In the genomic region with DNA sequence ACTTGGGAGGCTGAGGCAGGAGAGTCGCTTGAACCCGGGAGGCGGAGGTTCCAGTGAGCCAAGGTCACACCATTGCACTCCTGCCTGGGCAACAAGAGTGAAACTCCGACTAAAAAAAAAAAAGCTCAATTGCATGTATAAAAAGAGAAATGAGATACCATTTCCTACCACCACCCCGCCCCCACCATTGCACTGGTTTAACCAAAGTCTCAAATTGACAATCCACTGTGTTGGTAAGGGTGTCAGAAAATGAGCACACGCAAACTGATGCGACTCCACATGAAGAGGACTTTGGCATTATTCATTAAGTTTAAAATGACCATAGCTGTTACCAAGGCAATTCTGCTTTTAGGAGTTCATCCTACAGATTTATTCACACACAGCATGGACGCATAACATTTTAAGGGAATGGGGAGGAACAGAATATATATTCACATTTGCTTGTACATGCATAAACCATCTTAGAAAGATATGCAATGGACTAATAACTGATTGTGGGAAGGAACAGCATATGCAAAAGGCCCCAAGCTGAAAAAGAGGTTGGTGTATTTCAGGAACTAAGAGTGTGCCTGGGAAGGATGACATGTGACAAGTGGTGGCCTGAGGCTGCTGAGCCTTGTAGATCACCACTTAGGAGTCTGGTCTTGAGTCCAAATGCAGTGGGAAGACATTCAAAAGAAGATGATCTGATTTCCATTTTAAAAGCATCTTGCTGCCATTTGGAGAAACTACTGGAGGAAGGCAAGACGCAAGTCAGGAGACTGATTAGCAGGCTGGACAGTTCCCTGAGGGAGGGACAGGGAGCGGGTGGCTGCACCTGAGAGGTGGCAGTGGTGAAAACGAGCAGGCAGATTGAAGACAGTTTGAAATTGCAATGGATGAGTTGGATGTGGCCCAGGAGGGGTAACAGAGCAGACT, we compare ENCODE assay signal across 17 cellular contexts. TPM values are rescaled to one million over a fixed set of nuclear protein-coding genes. Genes with fewer than 3 reads are reported as not detected.
DNase-seq lines count a peak whose midpoint lies in the region; ATAC-seq, FAIRE-seq and TF ChIP-seq lines count a peak whose summit lies in the region.
"Had no signal": no experiment of that assay in that cellular context is flagged by ENCODE, and none has a peak within 500 bp of the region (broad histone marks: within the 10 kb centered on the region; RNA-seq: fewer than 3 reads in every experiment).

No MANE protein-coding gene starts in this region.

- H3K79me2 ChIP-seq in K562 (ENCODE audit: control insufficient read depth, insufficient read depth, low read length): no peaks in the 10 kb centered on the region

- BruUV-seq in K562 (replicated peaks; lab: Mats Ljungman, UMichigan): no TSS peak

- POLR2A ChIA-PET in K562 (lab: Yijun Ruan, JAX): no interaction called here

- no peak for TF ChIP-seq RAD21 in K562 (CRISPR knock-in tag; conservative IDR thresholded peaks at IDR 0.05 in 1 of 2, IDR thresholded peaks at IDR 0.05 in 1 of 2)

- H3K9me1 ChIP-seq in K562 (ENCODE audit: control insufficient read depth, insufficient read depth, low read length): no peaks in the 10 kb centered on the region

- intact Hi-C loops in natural killer cell (cut with micrococcal nuclease): no loop called here
- intact Hi-C loops in K562 (cut with micrococcal nuclease): no loop called here
- intact Hi-C loops in thyroid gland (cut with DNase I): no loop called here

- no peaks in the 10 kb centered on the region for H3K36me3 ChIP-seq in K562 (ENCODE audit: control insufficient read depth, insufficient read depth, low read length)
- H3K36me3 ChIP-seq in thyroid gland: no peaks in the 10 kb centered on the region
- H3K36me3 ChIP-seq: gastroesophageal sphincter had no signal

- in situ Hi-C loops in K562 (cut with MboI): no loop called here

- peaks cover 12 to 31% of the 10 kb centered on the region in 2 donors for H3K4me1 Mint-ChIP-seq in natural killer cell treated with Interleukin-12 subunit alpha and Interleukin-12 subunit beta and Interleukin-15 and Interleukin-18, amount 100 ng/mL, for 72 hours (ENCODE audit: low read depth in 2 of 2)
- H3K4me1 Mint-ChIP-seq in natural killer cell (peaks cover 0 to under 1% of the 10 kb centered on the region in 2 donors), type B pancreatic cell (ENCODE audit: unreplicated experiment) (peaks cover 16% of the 10 kb centered on the region)

- no peak for DNase-seq in natural killer cell treated with Interleukin-12 subunit alpha and Interleukin-12 subunit beta and Interleukin-15 and Interleukin-18, amount 100 ng/mL, for 72 hours (ENCODE audit: low spot score)
- DNase-seq in natural killer cell (no peak), HTR-8/SVneo (ENCODE audit: insufficient read length, low spot score) (no peak), K562 (ENCODE audit: extremely low read depth in 1 of 4, low spot score in 3 of 4) (no peak), type B pancreatic cell (ENCODE audit: extremely low spot score, unreplicated experiment) (no peak), thyroid gland (no peak)
- DNase-seq: activated CD4-positive, CD25-positive, alpha-beta regulatory T cell; activated naive CD8-positive, alpha-beta T cell treated with anti-CD3 and anti-CD28 coated beads for 36 hours; NCI-H1048; NCI-H2081 treated with DMSO at 0.1 percent for 48 hours; NCI-H524 treated with DMSO at 0.1 percent for 48 hours had no signal

- H3K4me3 Mint-ChIP-seq in natural killer cell treated with Interleukin-12 subunit alpha and Interleukin-12 subunit beta and Interleukin-15 and Interleukin-18, amount 100 ng/mL, for 72 hours: peak overlapping the region; percentile 24
- H3K4me3 Mint-ChIP-seq in natural killer cell (no peak overlapping the region), type B pancreatic cell (peak overlapping the region; percentile 34)
- H3K4me3 Mint-ChIP-seq: activated naive CD8-positive, alpha-beta T cell treated with anti-CD3 and anti-CD28 coated beads for 36 hours; brain; nephron had no signal

- H3K9ac ChIP-seq in K562 (ENCODE audit: insufficient read depth in 1 of 2, low read depth in 2 of 2, low read length in 2 of 2): no peak overlapping the region

- H4K20me1 ChIP-seq in K562 (replicated peaks; ENCODE audit: control insufficient read depth, insufficient read depth, low read length): no peaks in the 10 kb centered on the region

- 71% methylated on average over 11 of the region's 11 CpGs for WGBS in K562 (ENCODE audit: insufficient coverage, low coverage, missing lambda C conversion rate)
- WGBS in thyroid gland, 2 donors: 89% methylated on average over 11 of the region's 11 CpGs

- H3K9me3 ChIP-seq in K562 (replicated peaks; ENCODE audit: control insufficient read depth, insufficient read depth, low read depth, low read length): no peaks in the 10 kb centered on the region
- H3K9me3 ChIP-seq in thyroid gland: no peaks in the 10 kb centered on the region
- H3K9me3 ChIP-seq: gastroesophageal sphincter had no signal

- CTCF ChIA-PET in K562 (lab: Yijun Ruan, JAX; ENCODE audit: low intra/inter-chr PET ratio): no interaction called here

- FAIRE-seq in HTR-8/SVneo (lab: Jason Lieb, UNC) (peak; percentile 77), K562 (lab: Jason Lieb, UNC) (no peak)

- H2AFZ ChIP-seq in K562 (ENCODE audit: low read depth, low read length): peak overlapping the region; percentile 6; the same call in 1 of the 2 replicates

- TF ChIP-seq CTCF in natural killer cell (IDR thresholded peaks at IDR 0.05): no peak
- TF ChIP-seq CTCF in K562 (IDR thresholded peaks at IDR 0.05 in 2 of 3, conservative IDR thresholded peaks at IDR 0.05 in 1 of 3; ENCODE audit: insufficient read depth in 2 of 3, low read depth in 1 of 3, low read length in 3 of 3): no peak
- TF ChIP-seq CTCF in type B pancreatic cell (conservative IDR thresholded peaks at IDR 0.05): no peak
- TF ChIP-seq CTCF in thyroid gland (IDR thresholded peaks at IDR 0.05): no peak

- peak overlapping the region; percentile 8 to 38 for H3K27ac Mint-ChIP-seq in natural killer cell treated with Interleukin-12 subunit alpha and Interleukin-12 subunit beta and Interleukin-15 and Interleukin-18, amount 100 ng/mL, for 72 hours
- H3K27ac Mint-ChIP-seq in natural killer cell (no peak overlapping the region), type B pancreatic cell (no peak overlapping the region)
- H3K27ac Mint-ChIP-seq: activated naive CD8-positive, alpha-beta T cell treated with anti-CD3 and anti-CD28 coated beads for 36 hours; nephron had no signal

- ATAC-seq in natural killer cell treated with Interleukin-12 subunit alpha and Interleukin-12 subunit beta and Interleukin-15 and Interleukin-18, amount 100 ng/mL, for 72 hours: peak in 1 of 2 donors; percentile 57
- ATAC-seq in natural killer cell (no peak), K562 (no peak), HG02678 (IDR thresholded peaks at IDR 0.05; ENCODE audit: unreplicated experiment) (no peak)
- ATAC-seq: gastroesophageal sphincter, Panc1 had no signal

- H3K4me3 ChIP-seq in K562: no peak overlapping the region
- H3K4me3 ChIP-seq in thyroid gland (replicated peaks in 1 of 3): no peak overlapping the region
- H3K4me3 ChIP-seq: gastroesophageal sphincter had no signal

- no peak overlapping the region for H3K27ac ChIP-seq in K562 (ENCODE audit: extremely low read depth, low read depth, low read length)
- H3K27ac ChIP-seq in thyroid gland: no peak overlapping the region
- H3K27ac ChIP-seq: epithelial cell of prostate, gastroesophageal sphincter had no signal

- no peak for TF ChIP-seq POLR2A in K562 (conservative IDR thresholded peaks at IDR 0.05)
- no peak for TF ChIP-seq POLR2A in thyroid gland (IDR thresholded peaks at IDR 0.05)

- no peak for TF ChIP-seq EP300 in K562 (IDR thresholded peaks at IDR 0.05; ENCODE audit: low read length)

- H3K27me3 ChIP-seq in K562 (ENCODE audit: control insufficient read depth in 2 of 2, insufficient read depth in 2 of 2, low read length in 2 of 2) (no peaks in the 10 kb centered on the region), thyroid gland (no peaks in the 10 kb centered on the region)
- H3K27me3 ChIP-seq: gastroesophageal sphincter had no signal

- no peaks in the 10 kb centered on the region for H3K36me3 Mint-ChIP-seq in natural killer cell treated with Interleukin-12 subunit alpha and Interleukin-12 subunit beta and Interleukin-15 and Interleukin-18, amount 100 ng/mL, for 72 hours
- H3K36me3 Mint-ChIP-seq in natural killer cell (no peaks in the 10 kb centered on the region), type B pancreatic cell (no peaks in the 10 kb centered on the region)
- H3K36me3 Mint-ChIP-seq: activated naive CD8-positive, alpha-beta T cell treated with anti-CD3 and anti-CD28 coated beads for 36 hours; brain had no signal

- no peak overlapping the region for H3K4me2 ChIP-seq in K562 (ENCODE audit: insufficient read depth, low read length)

- no peaks in the 10 kb centered on the region for H3K9me3 Mint-ChIP-seq in natural killer cell treated with Interleukin-12 subunit alpha and Interleukin-12 subunit beta and Interleukin-15 and Interleukin-18, amount 100 ng/mL, for 72 hours
- H3K9me3 Mint-ChIP-seq in natural killer cell (no peaks in the 10 kb centered on the region), type B pancreatic cell (no peaks in the 10 kb centered on the region)
- H3K9me3 Mint-ChIP-seq: activated naive CD8-positive, alpha-beta T cell treated with anti-CD3 and anti-CD28 coated beads for 36 hours; nephron had no signal

- peaks cover 7 to 9% of the 10 kb centered on the region in 2 donors for H3K27me3 Mint-ChIP-seq in natural killer cell treated with Interleukin-12 subunit alpha and Interleukin-12 subunit beta and Interleukin-15 and Interleukin-18, amount 100 ng/mL, for 72 hours
- H3K27me3 Mint-ChIP-seq in natural killer cell (ENCODE audit: low read depth in 2 of 2): peaks cover 5 to 13% of the 10 kb centered on the region in 2 donors
- H3K27me3 Mint-ChIP-seq in type B pancreatic cell: no peaks in the 10 kb centered on the region
- H3K27me3 Mint-ChIP-seq: activated naive CD8-positive, alpha-beta T cell treated with anti-CD3 and anti-CD28 coated beads for 36 hours had no signal

- H3K4me1 ChIP-seq in K562 (replicated peaks in 1 of 2; ENCODE audit: control insufficient read depth in 2 of 2, insufficient read depth in 2 of 2, low read length in 2 of 2): peaks cover 6 to 35% of the 10 kb centered on the region in 2 experiments; a peak in 4 of 5 replicates
- peaks cover 0 to 8% of the 10 kb centered on the region in 2 donors for H3K4me1 ChIP-seq in thyroid gland

RNA-seq across cellular contexts. Expression of a gene that starts 37.2 kb away (rescaled TPM):
- 100 to 1,000 TPM in 1 of 2 donors, 10 to 100 TPM in 1; 74.3 to 105 TPM for total RNA-seq in natural killer cell treated with Interleukin-12 subunit alpha and Interleukin-12 subunit beta and Interleukin-15 and Interleukin-18, amount 100 ng/mL, for 72 hours
- total RNA-seq in natural killer cell (10 to 100 TPM; 52.9 to 64.5 (median 58.3) TPM), K562 (2014; rRNA removed) (56.4 and 69.8 TPM in 2 replicates), K562 (2014; rRNA removed; fragmentation: Illumina TruSeq; extraction: Trizol) (44.5 and 49.4 TPM in 2 replicates), K562 (2015; rRNA removed; fragmentation: Illumina TruSeq; extraction: Trizol) (58.5 and 58.9 TPM in 2 replicates), K562 (2021) (71.9 and 80.4 TPM in 2 replicates), type B pancreatic cell (ENCODE audit: low replicate concordance) (26.6 and 27.6 TPM in 2 replicates), thyroid gland (10 to 100 TPM; 20.5 to 28.8 (median 24.9) TPM)
- total RNA-seq in K562 (2011; cell fraction: chromatin; rRNA removed; ENCODE audit: low replicate concordance): 39.8 and 48.2 TPM in 2 replicates
- 25.1 and 26.7 TPM in 2 replicates for total RNA-seq in K562 (2011; cell fraction: nucleolus; rRNA removed)
- 44.3 and 59.5 TPM in 2 replicates for total RNA-seq in K562 (2011; cell fraction: nucleoplasm; rRNA removed)
- polyA plus RNA-seq in K562 (2011; rRNA removed) (31.5 and 53.1 TPM in 2 replicates), K562 (2014; fragmentation: Illumina TruSeq; extraction: Trizol) (85.3 and 88.7 TPM in 2 replicates), K562 (2014; fragmentation: Nextera tagmentation; extraction: Ambion mirVana) (10 to 100 TPM; 11.0 to 15.7 TPM), K562 (2014; rRNA removed) (52.5 and 54.0 TPM in 2 replicates)
- 38.3 and 62.4 TPM in 2 replicates for polyA plus RNA-seq in K562 (2011; cell fraction: cytosol; rRNA removed)
- 50.2 and 94.2 TPM in 2 replicates for polyA plus RNA-seq in K562 (2011; cell fraction: nucleus; rRNA removed)
- 56.3 and 67.9 TPM in 2 replicates for polyA plus RNA-seq in K562 (2012)
- 40.7 and 49.1 TPM in 2 replicates for polyA minus RNA-seq in K562 (2011; rRNA and poly(A)+ RNA removed)
- 25.5 and 37.9 TPM in 2 replicates for polyA minus RNA-seq in K562 (2011; cell fraction: cytosol; rRNA and poly(A)+ RNA removed)
- polyA minus RNA-seq in K562 (2011; cell fraction: nucleus; rRNA and poly(A)+ RNA removed): 13.3 and 26.4 TPM in 2 replicates

Comparison
In these comparisons a context has a peak if more than half of its experiments do, and no peak if none do; other contexts are left out.
1. H3K27ac Mint-ChIP-seq: peak in natural killer cell treated with Interleukin-12 subunit alpha and Interleukin-12 subunit beta and Interleukin-15 and Interleukin-18, amount 100 ng/mL, for 72 hours (2 of 2); none in natural killer cell (0 of 2) and type B pancreatic cell (single experiment).